Comparison of ENCODE assay signal across 1 cellular context in genomic region chr1:162094271-162094670, GRCh38.
TF ChIP-seq lines count a peak whose summit lies in the region.

No MANE protein-coding gene starts in this region.

TF ChIP-seq in H1, 55 proteins besides CTCF, POLR2A, EP300 and RAD21 (continued from another document):
- TF ChIP-seq TEAD4 (IDR thresholded peaks at IDR 0.05; ENCODE audit: low read depth, low read length) (no peak), BCL11A (IDR thresholded peaks at IDR 0.05; ENCODE audit: low read depth in 2 of 2, low read length in 2 of 2) (no peak), EZH2 (IDR thresholded peaks at IDR 0.05; ENCODE audit: low read depth, low read length, severe bottlenecking) (no peak), SIRT6 (IDR thresholded peaks at IDR 0.05; ENCODE audit: low read length) (no peak), ZNF274 (IDR thresholded peaks at IDR 0.05; ENCODE audit: borderline replicate concordance, extremely low read depth, low read length) (no peak), YY1 (IDR thresholded peaks at IDR 0.05; ENCODE audit: low read depth, low read length) (no peak), SRF (IDR thresholded peaks at IDR 0.05; ENCODE audit: low read depth, low read length) (no peak), SP4 (IDR thresholded peaks at IDR 0.05; ENCODE audit: low read length) (no peak), CHD2 (IDR thresholded peaks at IDR 0.05; ENCODE audit: low read length) (no peak), EGR1 (IDR thresholded peaks at IDR 0.05; ENCODE audit: borderline replicate concordance, low read depth, low read length) (no peak), GTF2F1 (IDR thresholded peaks at IDR 0.05; ENCODE audit: borderline replicate concordance, low read depth, low read length) (no peak)
